In genomic region chr13:112670118-112670517, GRCh38 we compare ENCODE assay signal across 15 cellular contexts. TPM values are rescaled to one million over a fixed set of nuclear protein-coding genes. Genes with fewer than 3 reads are reported as not detected.
DNase-seq lines count a peak whose midpoint lies in the region; ATAC-seq, FAIRE-seq and TF ChIP-seq lines count a peak whose summit lies in the region.
"Had no signal": no experiment of that assay in that cellular context is flagged by ENCODE, and none has a peak within 500 bp of the region (broad histone marks: within the 10 kb centered on the region; RNA-seq: fewer than 3 reads in every experiment).

No MANE protein-coding gene starts in this region.

- 3% methylated on average over 7 of the region's 8 CpGs for WGBS in HepG2 (ENCODE audit: low lambda C conversion rate)
- 85 to 88% (median 88%) methylated on average over 8 of the region's 8 CpGs for WGBS in ovary, 3 donors

- intact Hi-C loops in HepG2 (cut with micrococcal nuclease; ENCODE audit: unreplicated experiment), result no loop called here
- intact Hi-C loops in ovary (cut with DNase I), result no loop called here

- TF ChIP-seq CTCF in HepG2 (CRISPR knock-in tag; IDR thresholded peaks at IDR 0.05) (peak; percentile 43), nephron progenitor cell (IDR thresholded peaks at IDR 0.05) (no peak), ovary (IDR thresholded peaks at IDR 0.05) (no peak)

- no peak overlapping the region for H3K4me2 ChIP-seq in HepG2 (ENCODE audit: low read depth, low read length)
- H3K4me2 ChIP-seq: neural progenitor cell had no signal

- TF ChIP-seq POLR2A in HepG2 (IDR thresholded peaks at IDR 0.05; ENCODE audit: insufficient read depth in 1 of 2, low read depth in 2 of 2, low read length in 2 of 2), result no peak
- no peak for TF ChIP-seq POLR2A in ovary (IDR thresholded peaks at IDR 0.05)

- H3K4me3 Mint-ChIP-seq in nephron progenitor cell, result no peak overlapping the region
- H3K4me3 Mint-ChIP-seq: activated naive CD8-positive, alpha-beta T cell treated with anti-CD3 and anti-CD28 coated beads, Interleukin-2, amount 10 ng/mL, durations not matched to agents 7 days and 5 days; neural progenitor cell had no signal

- peaks cover 15% of the 10 kb centered on the region for H3K27me3 Mint-ChIP-seq in nephron progenitor cell (ENCODE audit: low read depth, poor library complexity)

- H2AFZ ChIP-seq in HepG2 (ENCODE audit: low read length), result no peak overlapping the region
- H2AFZ ChIP-seq: neural progenitor cell had no signal

- DNase-seq in DMS 273 treated with DMSO at 0.1 percent for 48 hours (lab: John Stamatoyannopoulos, UW) (peak; percentile 19), HuH-7 (ENCODE audit: low spot score) (peak; percentile 49), HepG2 (ENCODE audit: low spot score) (peak; percentile 20), nephron progenitor cell (no peak), ovary (no peak)
- no peak for DNase-seq in activated effector memory CD4-positive, alpha-beta T cell treated with anti-CD3 and anti-CD28 coated beads, Interleukin-2, amount 50 U/mL, for 16 hours
- no peak for DNase-seq in activated T-cell treated with anti-CD3 and anti-CD28 coated beads, Interleukin-2, amount 50 U/mL, for 1 hour
- DNase-seq: activated naive CD8-positive, alpha-beta T cell treated with anti-CD3 and anti-CD28 coated beads, Interleukin-2, amount 10 ng/mL, durations not matched to agents 7 days and 5 days; colonic mucosa; left cardiac atrium; spleen; T-helper 9 cell had no signal

- ATAC-seq in GM21447 (IDR thresholded peaks at IDR 0.05; ENCODE audit: unreplicated experiment) (peak; percentile 75), HepG2 (peak; percentile 92)
- ATAC-seq: left cardiac atrium, Panc1 had no signal

- peaks cover 45% of the 10 kb centered on the region for H3K4me1 Mint-ChIP-seq in nephron progenitor cell

- peaks cover 23% of the 10 kb centered on the region for H3K4me1 ChIP-seq in HepG2 (ENCODE audit: insufficient read depth, low read length)
- H3K4me1 ChIP-seq in ovary (ENCODE audit: insufficient read depth), result no peaks in the 10 kb centered on the region
- H3K4me1 ChIP-seq: colonic mucosa, spleen had no signal

- H3K27ac Mint-ChIP-seq in nephron progenitor cell, result no peak overlapping the region
- H3K27ac Mint-ChIP-seq: activated naive CD8-positive, alpha-beta T cell treated with anti-CD3 and anti-CD28 coated beads, Interleukin-2, amount 10 ng/mL, durations not matched to agents 7 days and 5 days had no signal

- BruUV-seq in HepG2 (replicated peaks; lab: Mats Ljungman, UMichigan), result no TSS peak

- H3K79me2 ChIP-seq in HepG2 (ENCODE audit: insufficient read depth, low read length), result no peaks in the 10 kb centered on the region

- in situ Hi-C loops in HepG2 (cut with HindIII; ENCODE audit: extremely low pct_ligation_motif_present, low pct_unique_long_range_greater_than_20kb), result no loop called here

- no peak overlapping the region for H3K4me3 ChIP-seq in HepG2 (replicated peaks in 1 of 3; ENCODE audit: insufficient read depth in 1 of 3, low read depth in 2 of 3, low read length in 3 of 3)
- H3K4me3 ChIP-seq in ovary, result no peak overlapping the region
- H3K4me3 ChIP-seq: colonic mucosa, neural progenitor cell, spleen had no signal

- H3K36me3 Mint-ChIP-seq in nephron progenitor cell (ENCODE audit: low read depth), result no peaks in the 10 kb centered on the region
- H3K36me3 Mint-ChIP-seq: activated naive CD8-positive, alpha-beta T cell treated with anti-CD3 and anti-CD28 coated beads, Interleukin-2, amount 10 ng/mL, durations not matched to agents 7 days and 5 days; neural progenitor cell had no signal

- H3K9me3 ChIP-seq in HepG2 (ENCODE audit: low read length), result no peaks in the 10 kb centered on the region
- no peaks in the 10 kb centered on the region for H3K9me3 ChIP-seq in ovary
- H3K9me3 ChIP-seq: colonic mucosa, spleen had no signal

- no peak for TF ChIP-seq RAD21 in HepG2 (CRISPR knock-in tag; IDR thresholded peaks at IDR 0.05)

- CTCF ChIA-PET in HepG2 (lab: Yijun Ruan, JAX; ENCODE audit: low intra/inter-chr PET ratio, low total read pairs), result no interaction called here

- H3K9me3 Mint-ChIP-seq in nephron progenitor cell, result no peaks in the 10 kb centered on the region
- H3K9me3 Mint-ChIP-seq: activated naive CD8-positive, alpha-beta T cell treated with anti-CD3 and anti-CD28 coated beads, Interleukin-2, amount 10 ng/mL, durations not matched to agents 7 days and 5 days; neural progenitor cell had no signal

- H3K27me3 ChIP-seq in HepG2 (ENCODE audit: control insufficient read depth in 1 of 2, insufficient read depth in 2 of 2, low read length in 2 of 2) (peaks cover 1 to 32% of the 10 kb centered on the region in 2 experiments; a peak in 4 of 5 replicates), ovary (no peaks in the 10 kb centered on the region)
- H3K27me3 ChIP-seq: colonic mucosa, neural progenitor cell had no signal

- POLR2A ChIA-PET in HepG2 (lab: Yijun Ruan, JAX), result interaction anchor here (1.2 kb wide), 1 partner anchor 19 kb away, joined by 4 read pairs; the partner anchor contains the start of gene ATP11A

- no peaks in the 10 kb centered on the region for H4K20me1 ChIP-seq in HepG2 (ENCODE audit: insufficient read depth, low read length)

- H3K9ac ChIP-seq in HepG2 (ENCODE audit: insufficient read depth, low read depth, low read length), result no peak overlapping the region
- H3K9ac ChIP-seq: neural progenitor cell had no signal

- H3K36me3 ChIP-seq in HepG2 (replicated peaks in 1 of 2; ENCODE audit: control insufficient read depth in 1 of 2, insufficient read depth in 2 of 2, low read length in 2 of 2) (no peaks in the 10 kb centered on the region), ovary (no peaks in the 10 kb centered on the region)
- H3K36me3 ChIP-seq: colonic mucosa, neural progenitor cell, spleen had no signal

- no peak for FAIRE-seq in HepG2 (lab: Jason Lieb, UNC)

- no peak for TF ChIP-seq EP300 in HepG2 (IDR thresholded peaks at IDR 0.05; ENCODE audit: low read depth in 2 of 2, low read length in 2 of 2)
- TF ChIP-seq EP300 in HepG2 (CRISPR knock-in tag; IDR thresholded peaks at IDR 0.05; ENCODE audit: borderline replicate concordance), result no peak
- TF ChIP-seq EP300 in ovary (IDR thresholded peaks at IDR 0.05), result no peak

- no peak overlapping the region for H3K27ac ChIP-seq in HepG2 (ENCODE audit: extremely low read length, insufficient read depth, low read length)
- no peak overlapping the region for H3K27ac ChIP-seq in ovary
- H3K27ac ChIP-seq: colonic mucosa, neural progenitor cell, spleen had no signal

TF ChIP-seq in HepG2, 621 proteins besides CTCF, POLR2A, EP300 and RAD21:
- TF ChIP-seq STAG1 (CRISPR knock-in tag; IDR thresholded peaks at IDR 0.05) (peak; percentile 28; the same call in 1 of the 2 replicates), KDM6A (CRISPR knock-in tag; IDR thresholded peaks at IDR 0.05; ENCODE audit: low read depth) (no peak), ZNF441 (CRISPR knock-in tag; IDR thresholded peaks at IDR 0.05; ENCODE audit: borderline replicate concordance) (peak; percentile 61; the same call in 1 of the 2 replicates)

RNA-seq across cellular contexts. Expression of gene ATP11A, which starts 19.7 kb away (rescaled TPM):
- total RNA-seq in HepG2 (2016; rRNA removed; fragmentation: Illumina TruSeq; extraction: Trizol), result 18.4 and 18.9 TPM in 2 replicates
- 5.5 and 6.6 TPM in 2 replicates for total RNA-seq in HepG2 (2016; cell fraction: cytosol; rRNA removed; fragmentation: Illumina TruSeq; extraction: Trizol; ENCODE audit: low read depth)
- total RNA-seq in HepG2 (2016; cell fraction: insoluble cytoplasmic fraction; rRNA removed; fragmentation: Illumina TruSeq; extraction: Trizol), result 13.9 and 19.4 TPM in 2 replicates
- 12.7 and 14.7 TPM in 2 replicates for total RNA-seq in HepG2 (2016; cell fraction: membrane; rRNA removed; fragmentation: Illumina TruSeq; extraction: Trizol)
- 44.6 and 51.9 TPM in 2 replicates for total RNA-seq in HepG2 (2016; cell fraction: nucleus; rRNA removed; fragmentation: Illumina TruSeq; extraction: Trizol)
- polyA plus RNA-seq in HepG2 (2011; rRNA removed), result 20.1 and 24.0 TPM in 2 replicates
- 13.1 and 13.2 TPM in 2 replicates for polyA plus RNA-seq in HepG2 (2011; cell fraction: cytosol; rRNA removed)
- 168 and 195 TPM in 2 replicates for polyA plus RNA-seq in HepG2 (2011; cell fraction: nucleus; rRNA removed)
- 36.8 and 55.4 TPM in 2 replicates for polyA plus RNA-seq in HepG2 (2012)
- 1.3 and 1.5 TPM in 2 replicates for polyA plus RNA-seq in HepG2 (2016; cell fraction: cytosol; fragmentation: Illumina TruSeq; extraction: Trizol; ENCODE audit: low read depth)
- 12.9 TPM in 2 replicates for polyA plus RNA-seq in HepG2 (2016; cell fraction: insoluble cytoplasmic fraction; fragmentation: Illumina TruSeq; extraction: Trizol; ENCODE audit: low read depth)
- polyA plus RNA-seq in HepG2 (2016; cell fraction: membrane; fragmentation: Illumina TruSeq; extraction: Trizol; ENCODE audit: low read depth), result 3.0 and 3.7 TPM in 2 replicates
- polyA plus RNA-seq in HepG2 (2016; cell fraction: nucleus; fragmentation: Illumina TruSeq; extraction: Trizol; ENCODE audit: insufficient read depth, low read depth), result 72.0 and 87.4 TPM in 2 replicates
- polyA minus RNA-seq in HepG2 (2011; rRNA and poly(A)+ RNA removed; ENCODE audit: low replicate concordance), result 14.4 and 71.9 TPM in 2 replicates
- 42.1 and 46.7 TPM in 2 replicates for polyA minus RNA-seq in HepG2 (2011; cell fraction: cytosol; rRNA and poly(A)+ RNA removed)
- polyA minus RNA-seq in HepG2 (2011; cell fraction: nucleus; rRNA and poly(A)+ RNA removed), result 107 and 137 TPM in 2 replicates
- total RNA-seq in ovary, result 10 to 100 TPM; 14.8 to 72.7 (median 36.2) TPM
- 10 to 100 TPM in 1 of 2 donors, 1 to 10 TPM in 1; 6.6 to 25.3 TPM for polyA plus RNA-seq in ovary

Comparison
In these comparisons a context has a peak if more than half of its experiments do, and no peak if none do; other contexts are left out.
1. DNase-seq: peak in DMS 273 treated with DMSO at 0.1 percent for 48 hours (single experiment), HuH-7 (single experiment) and HepG2 (single experiment); none in activated effector memory CD4-positive, alpha-beta T cell treated with anti-CD3 and anti-CD28 coated beads, Interleukin-2, amount 50 U/mL, for 16 hours (single experiment), nephron progenitor cell (single experiment), activated T-cell treated with anti-CD3 and anti-CD28 coated beads, Interleukin-2, amount 50 U/mL, for 1 hour (single experiment) and ovary (0 of 5).